Comparison of ENCODE assay signal across 21 cellular contexts in genomic region chr17:4295686-4296085, GRCh38.
"Had no signal": no experiment of that assay in that cellular context is flagged by ENCODE, and none has a peak within 500 bp of the region (broad histone marks: within the 10 kb centered on the region; RNA-seq: fewer than 3 reads in every experiment).

No MANE protein-coding gene starts in this region.

- H3K4me1 ChIP-seq: esophagus squamous epithelium, lower lobe of right lung, right lobe of liver, thyroid gland had no signal

- DNase-seq: dermis blood vessel endothelial cell; effector memory CD4-positive, alpha-beta T cell; erythroblast; esophagus squamous epithelium; foreskin melanocyte; left ventricle myocardium superior; lower lobe of right lung; natural killer cell; pancreas; right lobe of liver; small intestine; stimulated activated CD4-positive, alpha-beta T cell treated with anti-CD3 and anti-CD28 coated beads, Interleukin-15, amount 100 ng/mL, for 24 hours; stimulated activated CD4-positive, alpha-beta T cell treated with anti-CD3 and anti-CD28 coated beads, Interleukin-4, amount 100 ng/mL, for 1 hour; stimulated activated CD8-positive, alpha-beta memory T cell treated with anti-CD3 and anti-CD28 coated beads, Interleukin-4, amount 100 ng/mL, for 48 hours; stimulated activated naive CD4-positive, alpha-beta T cell treated with Interleukin-2 at 50 U/mL for 16 hours; stomach; thyroid gland; trophoblast cell had no signal

- H3K4me3 Mint-ChIP-seq: natural killer cell, neural crest cell had no signal

- ATAC-seq: left ventricle myocardium superior, lower lobe of right lung, natural killer cell, right lobe of liver had no signal

- H3K36me3 Mint-ChIP-seq: natural killer cell had no signal

- H3K27ac ChIP-seq: coronary artery, esophagus squamous epithelium, lower lobe of right lung, neutrophil, pancreas, right lobe of liver, stomach, thyroid gland had no signal

- H3K9me3 ChIP-seq: esophagus squamous epithelium, lower lobe of right lung, neutrophil, pancreas, right lobe of liver, stomach, thyroid gland had no signal

- H3K27ac Mint-ChIP-seq: natural killer cell had no signal

- H3K27me3 ChIP-seq: esophagus squamous epithelium, neutrophil, pancreas, right lobe of liver, stomach, thyroid gland had no signal

- H3K9me3 Mint-ChIP-seq: natural killer cell, neural crest cell had no signal

- H3K36me3 ChIP-seq: pancreas had no signal

- H3K4me3 ChIP-seq: coronary artery, esophagus squamous epithelium, lower lobe of right lung, pancreas, right lobe of liver, stomach, thyroid gland had no signal
